ENCODE assay signal across 8 cellular contexts in the genomic region with DNA sequence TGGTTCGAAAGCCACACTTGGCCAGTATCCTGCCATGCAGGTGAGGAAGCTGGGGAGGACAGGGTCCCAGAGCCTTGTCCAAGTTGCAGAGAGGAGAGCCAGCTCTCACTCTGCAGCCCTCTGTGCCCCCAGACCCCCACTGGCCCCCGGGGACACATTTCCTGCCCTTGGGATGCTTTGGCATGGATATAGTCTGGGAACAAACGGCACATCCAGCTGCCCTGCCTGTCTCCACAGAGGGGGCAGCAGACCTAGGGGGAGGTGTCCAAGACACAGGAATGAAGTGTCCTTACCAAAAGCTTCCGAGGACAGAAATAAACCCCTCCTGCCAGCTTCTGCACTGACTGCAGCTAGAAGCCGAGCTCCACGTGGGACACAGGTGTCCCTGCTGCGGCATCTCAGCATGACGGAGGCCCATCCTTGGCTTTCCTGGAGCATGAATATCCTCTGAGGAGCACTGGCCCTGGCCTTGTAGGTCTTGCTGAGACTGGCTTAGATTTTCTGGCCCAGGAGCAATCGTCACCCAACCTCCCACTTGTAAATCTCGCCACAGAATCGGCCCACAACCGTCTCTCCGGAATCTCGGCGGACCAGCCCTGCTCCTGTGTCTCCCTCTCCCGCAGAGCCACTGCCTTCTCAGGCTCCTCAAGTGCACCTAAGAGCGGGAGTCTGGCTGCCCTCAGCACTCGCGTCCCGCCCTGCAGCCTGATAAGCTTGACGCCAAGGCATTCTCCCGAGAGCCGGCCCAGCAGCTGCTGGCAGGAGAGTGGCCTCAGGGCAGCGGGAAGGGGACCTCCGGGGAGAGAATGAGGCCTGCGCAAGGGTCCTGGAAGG. TPM values are rescaled to one million over a fixed set of nuclear protein-coding genes. Genes with fewer than 3 reads are reported as not detected.
DNase-seq lines count a peak whose midpoint lies in the region; ATAC-seq and TF ChIP-seq lines count a peak whose summit lies in the region.

No MANE protein-coding gene starts in this region.

- no peaks in the 10 kb centered on the region for H3K27me3 Mint-ChIP-seq in activated CD8-positive, alpha-beta T cell treated with anti-CD3 and anti-CD28 coated beads, Interleukin-2, amount 10 ng/mL, durations not matched to agents 7 days and 5 days (ENCODE audit: low read depth)

- peaks cover 13% of the 10 kb centered on the region for H3K36me3 Mint-ChIP-seq in activated CD8-positive, alpha-beta T cell treated with anti-CD3 and anti-CD28 coated beads, Interleukin-2, amount 10 ng/mL, durations not matched to agents 7 days and 5 days (ENCODE audit: low read depth)

- no peak for TF ChIP-seq CTCF in foreskin fibroblast (IDR thresholded peaks at IDR 0.05; ENCODE audit: low read depth, low read length)
- TF ChIP-seq CTCF in GM20000 (IDR thresholded peaks at IDR 0.05; ENCODE audit: extremely low read depth, missing control alignments) = no peak

- peak overlapping the region; percentile 90 for H3K27ac Mint-ChIP-seq in activated CD8-positive, alpha-beta T cell treated with anti-CD3 and anti-CD28 coated beads, Interleukin-2, amount 10 ng/mL, durations not matched to agents 7 days and 5 days

- peak overlapping the region; percentile 81 for H3K4me3 Mint-ChIP-seq in activated CD8-positive, alpha-beta T cell treated with anti-CD3 and anti-CD28 coated beads, Interleukin-2, amount 10 ng/mL, durations not matched to agents 7 days and 5 days

- POLR2A ChIA-PET in activated CD8-positive, alpha-beta T cell treated with anti-CD3 and anti-CD28 coated beads, Interleukin-2, amount 10 ng/mL, durations not matched to agents 7 days and 5 days (lab: Charles Lee) = interaction anchor here (0.6 to 1.3 kb wide), 5 partner anchors 11 to 142 kb away, joined by 3 to 4 read pairs (median 3); a partner anchor contains a TSS

- DNase-seq in DMS79 treated with DMSO at 0.1 percent for 48 hours (lab: John Stamatoyannopoulos, UW) (peak; percentile 36), HT-29 (ENCODE audit: low spot score) (peak; percentile 50), foreskin fibroblast (peak in 1 of 2 donors; percentile 57), occipital lobe (lab: John Stamatoyannopoulos, UW) (peak; percentile 57), HuH-7 (ENCODE audit: low spot score) (no peak), GM20000 (ENCODE audit: low spot score) (no peak)
- DNase-seq in activated CD8-positive, alpha-beta T cell treated with anti-CD3 and anti-CD28 coated beads, Interleukin-2, amount 10 ng/mL, durations not matched to agents 7 days and 5 days = peak; percentile 42

- H3K4me1 Mint-ChIP-seq in activated CD8-positive, alpha-beta T cell treated with anti-CD3 and anti-CD28 coated beads, Interleukin-2, amount 10 ng/mL, durations not matched to agents 7 days and 5 days (ENCODE audit: low read depth) = peaks cover 34% of the 10 kb centered on the region

- ATAC-seq in activated CD8-positive, alpha-beta T cell treated with anti-CD3 and anti-CD28 coated beads, Interleukin-2, amount 10 ng/mL, durations not matched to agents 7 days and 5 days = peak; percentile 4
- no peak for ATAC-seq in HG02798 (IDR thresholded peaks at IDR 0.05; ENCODE audit: poor library complexity, unreplicated experiment)

- CTCF ChIA-PET in activated CD8-positive, alpha-beta T cell treated with anti-CD3 and anti-CD28 coated beads, Interleukin-2, amount 10 ng/mL, durations not matched to agents 7 days and 5 days (lab: Charles Lee) = no interaction called here

- H3K4me3 ChIP-seq in foreskin fibroblast (ENCODE audit: low read depth in 1 of 2, low read length in 2 of 2) = peak overlapping the region; percentile 66 to 74

- H3K9me3 Mint-ChIP-seq in activated CD8-positive, alpha-beta T cell treated with anti-CD3 and anti-CD28 coated beads, Interleukin-2, amount 10 ng/mL, durations not matched to agents 7 days and 5 days (ENCODE audit: insufficient read depth) = no peaks in the 10 kb centered on the region

RNA-seq across cellular contexts. Expression of a gene that starts 1.1 kb away (rescaled TPM):
- 161 and 180 TPM in 2 replicates for total RNA-seq in HT-29 (2014; rRNA removed; shearing (Covaris generic))
- 10 to 100 TPM; 85.3 to 93.0 TPM for total RNA-seq in activated CD8-positive, alpha-beta T cell treated with anti-CD3 and anti-CD28 coated beads, Interleukin-2, amount 10 ng/mL, durations not matched to agents 7 days and 5 days
- 10.3 TPM for total RNA-seq in occipital lobe

RNA-seq across cellular contexts. Expression of a gene that starts 33.8 kb away (rescaled TPM):
- total RNA-seq in HT-29 (2014; rRNA removed; shearing (Covaris generic)) = 0.08 TPM in 1 of 2 replicates, not detected in the other
- total RNA-seq in activated CD8-positive, alpha-beta T cell treated with anti-CD3 and anti-CD28 coated beads, Interleukin-2, amount 10 ng/mL, durations not matched to agents 7 days and 5 days = not detected
- total RNA-seq in occipital lobe = not detected

RNA-seq across cellular contexts. Expression of a gene that starts 40.4 kb away (rescaled TPM):
- 0.05 and 0.13 TPM in 2 replicates for total RNA-seq in HT-29 (2014; rRNA removed; shearing (Covaris generic))
- total RNA-seq in activated CD8-positive, alpha-beta T cell treated with anti-CD3 and anti-CD28 coated beads, Interleukin-2, amount 10 ng/mL, durations not matched to agents 7 days and 5 days = 1 to 10 TPM; 1.6 TPM
- 0.31 TPM for total RNA-seq in occipital lobe

RNA-seq across cellular contexts. Expression of a gene that starts 43.4 kb away (rescaled TPM):
- 99.5 and 103 TPM in 2 replicates for total RNA-seq in HT-29 (2014; rRNA removed; shearing (Covaris generic))
- 10 to 100 TPM; 41.2 to 43.0 TPM for total RNA-seq in activated CD8-positive, alpha-beta T cell treated with anti-CD3 and anti-CD28 coated beads, Interleukin-2, amount 10 ng/mL, durations not matched to agents 7 days and 5 days
- 18.1 TPM for total RNA-seq in occipital lobe

Comparison
In these comparisons a context has a peak if more than half of its experiments do, and no peak if none do; other contexts are left out.
1. DNase-seq: peak in DMS79 treated with DMSO at 0.1 percent for 48 hours (single experiment), HT-29 (single experiment), activated CD8-positive, alpha-beta T cell treated with anti-CD3 and anti-CD28 coated beads, Interleukin-2, amount 10 ng/mL, durations not matched to agents 7 days and 5 days (single experiment) and occipital lobe (single experiment); none in HuH-7 (single experiment) and GM20000 (single experiment).